In the genomic region with DNA sequence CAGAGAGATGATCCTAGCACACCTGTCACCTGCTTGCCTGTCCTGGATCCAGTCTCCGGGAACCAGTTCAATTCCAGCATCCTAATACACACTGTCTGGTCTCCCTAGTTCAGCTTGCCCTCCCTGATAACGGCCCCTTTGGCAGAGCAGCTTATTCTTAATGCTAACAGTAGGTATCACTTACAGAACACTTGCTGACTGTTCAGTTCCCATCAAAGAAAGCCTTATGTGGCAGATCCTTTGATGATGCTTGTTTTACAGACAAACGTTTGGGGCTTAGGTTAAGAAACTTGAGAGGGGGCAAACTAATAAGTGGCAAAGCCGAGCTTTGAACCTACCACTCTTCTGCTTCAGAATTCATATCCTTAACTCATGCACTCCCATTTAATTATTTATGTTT, we compare ENCODE assay signal across 12 cellular contexts. TPM values are rescaled to one million over a fixed set of nuclear protein-coding genes. Genes with fewer than 3 reads are reported as not detected.
DNase-seq lines count a peak whose midpoint lies in the region; ATAC-seq, FAIRE-seq and TF ChIP-seq lines count a peak whose summit lies in the region.
"Had no signal": no experiment of that assay in that cellular context is flagged by ENCODE, and none has a peak within 500 bp of the region (broad histone marks: within the 10 kb centered on the region; RNA-seq: fewer than 3 reads in every experiment).

No MANE protein-coding gene starts in this region.

- DNase-seq in NCI-H2196 (lab: John Stamatoyannopoulos, UW; ENCODE audit: unreplicated experiment) (peak; percentile 18), NCI-H2196 treated with DMSO at 0.1 percent for 48 hours (lab: John Stamatoyannopoulos, UW; ENCODE audit: unreplicated experiment) (no peak), PC-9 (no peak), kidney (no peak), germinal center (ENCODE audit: low spot score) (no peak), NCI-H2227 (lab: John Stamatoyannopoulos, UW; ENCODE audit: unreplicated experiment) (no peak), HCEC 1CT (no peak)
- DNase-seq: activated T-cell treated with anti-CD3 and anti-CD28 coated beads for 4 hours, left ventricle myocardium superior, NCI-H1048 had no signal

- ATAC-seq in HG03196 (IDR thresholded peaks at IDR 0.05; ENCODE audit: unreplicated experiment): no peak
- ATAC-seq: left ventricle myocardium superior had no signal

- no peaks in the 10 kb centered on the region for H3K79me2 ChIP-seq in PC-9 (ENCODE audit: low read depth)

- no peak overlapping the region for H2AFZ ChIP-seq in PC-9

- H3K4me3 ChIP-seq in PC-9 (no peak overlapping the region), kidney (ENCODE audit: low read length in 2 of 2) (peak overlapping the region; percentile 83 to 90)

- H3K9me3 ChIP-seq in PC-9 (ENCODE audit: insufficient read depth, low read depth): no peaks in the 10 kb centered on the region
- H3K9me3 ChIP-seq in kidney (ENCODE audit: control insufficient read depth in 1 of 2, low read length in 2 of 2): no peaks in the 10 kb centered on the region

- H3F3A ChIP-seq in PC-9 (ENCODE audit: insufficient read depth, low read depth): peaks cover 13% of the 10 kb centered on the region; the same call in 1 of the 2 replicates

- BruUV-seq in PC-9 (replicated peaks; lab: Mats Ljungman, UMichigan): no TSS peak

- H3K27ac ChIP-seq in PC-9: no peak overlapping the region
- peak overlapping the region; percentile 10 to 47 for H3K27ac ChIP-seq in kidney (ENCODE audit: low read depth in 2 of 2, low read length in 2 of 2)

- intact Hi-C loops in PC-9 (cut with micrococcal nuclease; ENCODE audit: unreplicated experiment) (no loop called here), kidney (cut with DNase I) (no loop called here)

- H3K9me2 ChIP-seq in PC-9 (ENCODE audit: insufficient read depth): no peaks in the 10 kb centered on the region

- H3K27me3 ChIP-seq in PC-9 (ENCODE audit: insufficient read depth, low read depth): no peaks in the 10 kb centered on the region

- H4K20me1 ChIP-seq in PC-9 (ENCODE audit: insufficient read depth): no peaks in the 10 kb centered on the region

- H3K4me2 ChIP-seq in PC-9: peak overlapping the region; percentile 91; the same call in 1 of the 2 replicates

- TF ChIP-seq CTCF in PC-9 (conservative IDR thresholded peaks at IDR 0.05) (no peak), kidney (IDR thresholded peaks at IDR 0.05; ENCODE audit: borderline replicate concordance, extremely low read depth, insufficient read depth) (no peak)

- CTCF ChIA-PET in PC-9 (lab: Charles Lee): no interaction called here

- H3K36me3 ChIP-seq in PC-9 (ENCODE audit: low read depth) (no peaks in the 10 kb centered on the region), kidney (ENCODE audit: control insufficient read depth in 1 of 2, insufficient read depth in 2 of 2, low read length in 2 of 2) (no peaks in the 10 kb centered on the region)

- FAIRE-seq in kidney (lab: Jason Lieb, UNC): no peak

- POLR2A ChIA-PET in PC-9 (lab: Charles Lee; ENCODE audit: unreplicated experiment): no interaction called here

- peak overlapping the region; percentile 25 to 84 for H3K9ac ChIP-seq in kidney (ENCODE audit: low read length in 2 of 2)

- H3K4me1 ChIP-seq in PC-9 (replicated peaks; ENCODE audit: insufficient read depth): peaks cover 8% of the 10 kb centered on the region; the same call in 1 of the 2 replicates
- peaks cover 0 to 2% of the 10 kb centered on the region in 2 donors for H3K4me1 ChIP-seq in kidney (ENCODE audit: control insufficient read depth in 1 of 2, insufficient read depth in 1 of 2, low read depth in 1 of 2, low read length in 2 of 2)

RNA-seq across cellular contexts. Expression of gene RASSF6, which starts 0.9 kb away (rescaled TPM):
- total RNA-seq in PC-9 (2021) (0.40 and 0.59 TPM in 2 replicates), kidney (8.8 TPM)
- polyA plus RNA-seq in kidney (ENCODE audit: insufficient read depth, low read depth, low replicate concordance): 4.7 TPM
- total RNA-seq: left ventricle myocardium superior, neural crest cell had no signal
